In genomic region chr4:1344696-1345095, GRCh38 we compare ENCODE assay signal across 12 cellular contexts. TPM values are rescaled to one million over a fixed set of nuclear protein-coding genes. Genes with fewer than 3 reads are reported as not detected.
DNase-seq lines count a peak whose midpoint lies in the region; FAIRE-seq and TF ChIP-seq lines count a peak whose summit lies in the region.
"Had no signal": no experiment of that assay in that cellular context is flagged by ENCODE, and none has a peak within 500 bp of the region (broad histone marks: within the 10 kb centered on the region; RNA-seq: fewer than 3 reads in every experiment).

No MANE protein-coding gene starts in this region.

- FAIRE-seq in GM12892 (lab: Jason Lieb, UNC), result no peak
- FAIRE-seq: A204.1 had no signal

- no peak overlapping the region for H3K4me3 ChIP-seq in epithelial cell of esophagus (ENCODE audit: low read length)
- H3K4me3 ChIP-seq: tibial nerve had no signal

- peak overlapping the region; percentile 97 for H3K27ac ChIP-seq in RWPE1

- peaks cover 15% of the 10 kb centered on the region for H3K36me3 Mint-ChIP-seq in T-helper 1 cell treated with Interleukin-12 subunit alpha and Interleukin-12 subunit beta and Interleukin-4 antibody, amounts not matched to agents 30 μg/mL and 1 μg/mL, for 36 hours (ENCODE audit: low read depth)
- H3K36me3 Mint-ChIP-seq in osteocyte (ENCODE audit: unreplicated experiment), result peaks cover 15% of the 10 kb centered on the region

- TF ChIP-seq CTCF in RWPE1 (conservative IDR thresholded peaks at IDR 0.05; ENCODE audit: low read depth), result no peak
- no peak for TF ChIP-seq CTCF in epithelial cell of esophagus (IDR thresholded peaks at IDR 0.05; ENCODE audit: insufficient read depth, low read depth, low read length, missing control alignments)
- TF ChIP-seq CTCF in osteocyte (IDR thresholded peaks at IDR 0.05), result no peak

- H3K27ac Mint-ChIP-seq in T-helper 1 cell treated with Interleukin-12 subunit alpha and Interleukin-12 subunit beta and Interleukin-4 antibody, amounts not matched to agents 30 μg/mL and 1 μg/mL, for 36 hours, result peak overlapping the region; percentile 69
- no peak overlapping the region for H3K27ac Mint-ChIP-seq in osteocyte (ENCODE audit: unreplicated experiment)

- peaks cover 23% of the 10 kb centered on the region for H3K4me1 Mint-ChIP-seq in T-helper 1 cell treated with Interleukin-12 subunit alpha and Interleukin-12 subunit beta and Interleukin-4 antibody, amounts not matched to agents 30 μg/mL and 1 μg/mL, for 36 hours (ENCODE audit: low read depth)
- H3K4me1 Mint-ChIP-seq in osteocyte (ENCODE audit: unreplicated experiment), result peaks cover 37% of the 10 kb centered on the region

- peak overlapping the region; percentile 98 for H3K4me3 Mint-ChIP-seq in T-helper 1 cell treated with Interleukin-12 subunit alpha and Interleukin-12 subunit beta and Interleukin-4 antibody, amounts not matched to agents 30 μg/mL and 1 μg/mL, for 36 hours
- H3K4me3 Mint-ChIP-seq in osteocyte (ENCODE audit: unreplicated experiment), result peak overlapping the region; percentile 94

- H3K9me3 Mint-ChIP-seq in T-helper 1 cell treated with Interleukin-12 subunit alpha and Interleukin-12 subunit beta and Interleukin-4 antibody, amounts not matched to agents 30 μg/mL and 1 μg/mL, for 36 hours, result no peaks in the 10 kb centered on the region
- H3K9me3 Mint-ChIP-seq in osteocyte (ENCODE audit: unreplicated experiment), result no peaks in the 10 kb centered on the region

- TF ChIP-seq POLR2A in GM12892 (IDR thresholded peaks at IDR 0.05; ENCODE audit: low read depth, low read length), result no peak

- POLR2A ChIA-PET in RWPE1 (lab: Yijun Ruan, JAX; ENCODE audit: low non-redundant PET), result no interaction called here

- no peak for DNase-seq in T-helper 1 cell
- no peak for DNase-seq in RWPE1 (ENCODE audit: low spot score)
- peak; percentile 52 for DNase-seq in epithelial cell of esophagus (ENCODE audit: low read depth)
- DNase-seq in osteocyte (ENCODE audit: extremely low spot score, unreplicated experiment), result no peak
- no peak for DNase-seq in pons (ENCODE audit: low spot score)
- DNase-seq in NCI-H187 treated with DMSO at 0.1 percent for 48 hours (lab: John Stamatoyannopoulos, UW), result no peak
- DNase-seq in GM12892 (ENCODE audit: insufficient read length), result no peak
- DNase-seq: activated CD4-positive, alpha-beta T cell treated with anti-CD3 and anti-CD28 coated beads for 1 hour; NCI-H2107 had no signal

- CTCF ChIA-PET in RWPE1 (lab: Yijun Ruan, JAX), result no interaction called here

- no peaks in the 10 kb centered on the region for H3K27me3 Mint-ChIP-seq in T-helper 1 cell treated with Interleukin-12 subunit alpha and Interleukin-12 subunit beta and Interleukin-4 antibody, amounts not matched to agents 30 μg/mL and 1 μg/mL, for 36 hours (ENCODE audit: low read depth)
- H3K27me3 Mint-ChIP-seq in osteocyte (ENCODE audit: unreplicated experiment), result no peaks in the 10 kb centered on the region

RNA-seq across cellular contexts. Expression of gene UVSSA, which starts 2.3 kb away (rescaled TPM):
- total RNA-seq in osteocyte, result 25.3 and 26.7 TPM in 2 replicates
- 12.7 TPM for polyA plus RNA-seq in GM12892 (2012; ENCODE audit: missing spikeins)

RNA-seq across cellular contexts. Expression of gene MAEA, which starts 55.0 kb away (rescaled TPM):
- 62.5 and 62.9 TPM in 2 replicates for total RNA-seq in osteocyte
- 19.6 TPM for polyA plus RNA-seq in GM12892 (2012; ENCODE audit: missing spikeins)
